8 cellular contexts compared by ENCODE assay signal in the genomic region with DNA sequence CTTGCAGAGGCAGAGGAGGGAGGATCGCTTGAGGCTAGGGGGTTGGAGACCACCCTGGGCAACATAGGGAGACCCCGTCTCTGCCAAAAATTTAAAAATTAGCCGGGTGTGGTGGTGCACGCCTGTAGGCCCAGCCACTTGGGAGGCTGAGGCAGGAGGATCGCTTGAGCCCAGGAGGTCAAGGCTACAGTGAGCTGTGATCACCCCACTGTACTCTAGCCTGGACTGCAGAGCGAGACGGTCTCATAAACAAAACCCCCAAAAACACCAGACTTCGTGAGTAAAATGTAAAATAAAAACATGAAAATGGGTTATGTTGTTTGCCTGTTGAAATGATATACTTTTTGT. TPM values are rescaled to one million over a fixed set of nuclear protein-coding genes. Genes with fewer than 3 reads are reported as not detected.
DNase-seq lines count a peak whose midpoint lies in the region; ATAC-seq and TF ChIP-seq lines count a peak whose summit lies in the region.

No MANE protein-coding gene starts in this region.

- BruUV-seq in mammary epithelial cell (replicated peaks; lab: Mats Ljungman, UMichigan), result TSS peak; percentile 38

- TF ChIP-seq CTCF in heart right ventricle (IDR thresholded peaks at IDR 0.05), result no peak
- TF ChIP-seq CTCF in mammary epithelial cell (conservative IDR thresholded peaks at IDR 0.05 in 1 of 2, IDR thresholded peaks at IDR 0.05 in 1 of 2; ENCODE audit: extremely low read depth in 1 of 2, insufficient read depth in 1 of 2, low read depth in 1 of 2, low read length in 2 of 2), result no peak
- no peak for TF ChIP-seq CTCF in mucosa of descending colon (IDR thresholded peaks at IDR 0.05)
- TF ChIP-seq CTCF in vagina (IDR thresholded peaks at IDR 0.05), result no peak

- H3K79me2 ChIP-seq in mammary epithelial cell (ENCODE audit: insufficient read depth, low read length), result peaks cover 7% of the 10 kb centered on the region

- no peak overlapping the region for H3K9ac ChIP-seq in mammary epithelial cell (ENCODE audit: insufficient read depth, low read length)

- CTCF ChIA-PET in mammary epithelial cell (lab: Charles Lee; ENCODE audit: low non-redundant PET), result no interaction called here

- no peaks in the 10 kb centered on the region for H3K36me3 ChIP-seq in heart right ventricle
- no peaks in the 10 kb centered on the region for H3K36me3 ChIP-seq in mammary epithelial cell (ENCODE audit: insufficient read depth, low read length)
- no peaks in the 10 kb centered on the region for H3K36me3 ChIP-seq in mucosa of descending colon (ENCODE audit: low read depth)
- no peaks in the 10 kb centered on the region for H3K36me3 ChIP-seq in vagina

- peak overlapping the region; percentile 88 for H3K4me2 ChIP-seq in mammary epithelial cell (ENCODE audit: insufficient read depth, low read depth, low read length)

- DNase-seq in heart right ventricle (no peak), left cardiac atrium (no peak), mammary epithelial cell (no peak), mucosa of descending colon (no peak), vagina (ENCODE audit: extremely low spot score in 2 of 2) (no peak), head of caudate nucleus (no peak)

- dilution Hi-C loops in mammary epithelial cell (cut with HindIII; ENCODE audit: low sequenced_read_pairs), result loop anchor here (5.0 kb wide), 1 partner anchor 45 kb away; no protein-coding TSS in a partner anchor

- TF ChIP-seq POLR2A in vagina (IDR thresholded peaks at IDR 0.05), result no peak

- no peaks in the 10 kb centered on the region for H4K20me1 ChIP-seq in mammary epithelial cell (ENCODE audit: insufficient read depth, low read length)

- peak overlapping the region; percentile 92 for H2AFZ ChIP-seq in mammary epithelial cell (ENCODE audit: low read depth, low read length)

- intact Hi-C loops in heart right ventricle (cut with DNase I) (no loop called here), left cardiac atrium (cut with DNase I) (no loop called here), mammary epithelial cell (cut with micrococcal nuclease) (loop anchor here (2.0 kb wide), 1 partner anchor 44 kb away; the partner anchor contains the start of gene OAT), mucosa of descending colon (cut with DNase I, micrococcal nuclease) (no loop called here), vagina (cut with DNase I) (no loop called here), head of caudate nucleus (cut with DNase I) (no loop called here)

- H3K4me3 ChIP-seq in heart right ventricle (peak overlapping the region; percentile 4 to 83 (median 70)), mammary epithelial cell (replicated peaks in 1 of 3; ENCODE audit: insufficient read depth in 1 of 3, low read depth in 2 of 3, low read length in 3 of 3) (peak overlapping the region; percentile 59 to 93 (median 92)), mucosa of descending colon (peak overlapping the region; percentile 65), vagina (peak overlapping the region; percentile 57 to 70)

- H3K9me3 ChIP-seq in heart right ventricle (no peaks in the 10 kb centered on the region), mammary epithelial cell (replicated peaks; ENCODE audit: insufficient read depth, low read length) (no peaks in the 10 kb centered on the region), mucosa of descending colon (no peaks in the 10 kb centered on the region), vagina (no peaks in the 10 kb centered on the region)

- in situ Hi-C loops in mammary epithelial cell (cut with MboI; ENCODE audit: low sequenced_read_pairs in 2 of 2), result no loop called here

- H3K27me3 ChIP-seq in heart right ventricle, result no peaks in the 10 kb centered on the region
- no peaks in the 10 kb centered on the region for H3K27me3 ChIP-seq in mammary epithelial cell (ENCODE audit: insufficient read depth, low read length)
- no peaks in the 10 kb centered on the region for H3K27me3 ChIP-seq in vagina

- 82 to 87% methylated on average over 8 of the region's 8 CpGs for WGBS in heart right ventricle, 2 donors
- WGBS in mammary epithelial cell (ENCODE audit: low coverage, missing lambda C conversion rate), result 100% methylated on average over 3 of the region's 8 CpGs

- H3K27ac ChIP-seq in heart right ventricle (peak overlapping the region in 9 of 10 donors; percentile 56 to 92 (median 86)), mammary epithelial cell (ENCODE audit: insufficient read depth, low read depth, low read length) (no peak overlapping the region), vagina (peak overlapping the region; percentile 81)

- ATAC-seq in heart right ventricle (peak in 1 of 8 donors; percentile 15), left cardiac atrium (no peak), mucosa of descending colon (no peak), HG03196 (IDR thresholded peaks at IDR 0.05; ENCODE audit: unreplicated experiment) (no peak), GM18870 (IDR thresholded peaks at IDR 0.05; ENCODE audit: unreplicated experiment) (no peak)

- H3K4me1 ChIP-seq in heart right ventricle (peaks cover 0 to 31% (median 15%) of the 10 kb centered on the region in 9 donors), mammary epithelial cell (ENCODE audit: insufficient read depth, low read length) (no peaks in the 10 kb centered on the region), mucosa of descending colon (ENCODE audit: low read depth) (peaks cover 11% of the 10 kb centered on the region), vagina (no peaks in the 10 kb centered on the region)

RNA-seq across cellular contexts. Expression of gene LHPP, which starts 0.7 kb away (rescaled TPM):
- total RNA-seq in heart right ventricle (10 to 100 TPM in 9 of 10 donors, 1 to 10 TPM in 1; 9.5 to 20.5 (median 13.8) TPM), left cardiac atrium (10 to 100 TPM; 11.6 to 16.4 TPM), mammary epithelial cell (10 to 100 TPM in 1 of 2 donors, 1 to 10 TPM in 1; 7.0 to 22.1 TPM), mucosa of descending colon (10 to 100 TPM; 19.7 to 46.7 (median 26.5) TPM), vagina (20.1 TPM)
- polyA plus RNA-seq in heart right ventricle (1 to 10 TPM; 4.2 to 5.4 TPM), mammary epithelial cell (16.9 TPM)
- not detected for polyA minus RNA-seq in mammary epithelial cell

RNA-seq across cellular contexts. Expression of gene NKX1-2, which starts 12.5 kb away (rescaled TPM):
- not detected for total RNA-seq in heart right ventricle
- not detected for polyA plus RNA-seq in heart right ventricle
- not detected for total RNA-seq in left cardiac atrium
- total RNA-seq in mammary epithelial cell, result 1 to 10 TPM; 4.4 to 5.2 TPM
- polyA plus RNA-seq in mammary epithelial cell, result 3.4 TPM
- 6.5 TPM for polyA minus RNA-seq in mammary epithelial cell
- total RNA-seq in mucosa of descending colon, result not detected
- 0.98 TPM for total RNA-seq in vagina

RNA-seq across cellular contexts. Expression of gene OAT, which starts 43.6 kb away (rescaled TPM):
- total RNA-seq in heart right ventricle, result 10 to 100 TPM; 27.4 to 46.9 (median 32.0) TPM
- 10 to 100 TPM; 15.1 to 27.5 TPM for polyA plus RNA-seq in heart right ventricle
- 10 to 100 TPM; 37.2 to 51.1 TPM for total RNA-seq in left cardiac atrium
- 100 to 1,000 TPM; 204 to 225 TPM for total RNA-seq in mammary epithelial cell
- 215 TPM for polyA plus RNA-seq in mammary epithelial cell
- polyA minus RNA-seq in mammary epithelial cell, result 162 TPM
- total RNA-seq in mucosa of descending colon, result 100 to 1,000 TPM in 1 of 3 donors, 10 to 100 TPM in 2; 46.7 to 120 (median 69.6) TPM
- 83.2 TPM for total RNA-seq in vagina
